Comparison of ENCODE assay signal across 8 cellular contexts in genomic region chr6:149560736-149561135, GRCh38. TPM values are rescaled to one million over a fixed set of nuclear protein-coding genes. Genes with fewer than 3 reads are reported as not detected.
A peak's percentile ranks its signal among the peaks of the same experiment; 100 is the strongest.
DNase-seq lines count a peak whose midpoint lies in the region; ATAC-seq and TF ChIP-seq lines count a peak whose summit lies in the region.

No MANE protein-coding gene starts in this region.

- no peaks in the 10 kb centered on the region for H4K20me1 ChIP-seq in neural cell (ENCODE audit: insufficient read depth)

- TF ChIP-seq EP300 in neural cell (conservative IDR thresholded peaks at IDR 0.05; ENCODE audit: poor library complexity, severe bottlenecking) = no peak

- intact Hi-C loops in gastrocnemius medialis (cut with DNase I; ENCODE audit: low total_unique reads) = no loop called here

- peak; percentile 39 for TF ChIP-seq CTCF in neural cell (IDR thresholded peaks at IDR 0.05; ENCODE audit: poor library complexity, severe bottlenecking)
- TF ChIP-seq CTCF in gastrocnemius medialis (IDR thresholded peaks at IDR 0.05 in 4 of 5, conservative IDR thresholded peaks at IDR 0.05 in 1 of 5) = peak in 1 of 5 experiments; percentile 31

- no peak for TF ChIP-seq RAD21 in neural cell (conservative IDR thresholded peaks at IDR 0.05)

- H3K9me2 ChIP-seq in neural cell (ENCODE audit: insufficient read depth, low read length) = no peaks in the 10 kb centered on the region

- no peaks in the 10 kb centered on the region for H3F3A ChIP-seq in neural cell (ENCODE audit: insufficient read depth, low read length, poor library complexity, severe bottlenecking)

- peaks cover 28% of the 10 kb centered on the region for H3K27me3 ChIP-seq in neural cell (ENCODE audit: insufficient read depth, low read depth, low read length)
- H3K27me3 ChIP-seq in gastrocnemius medialis = no peaks in the 10 kb centered on the region

- H3K4me1 ChIP-seq in gastrocnemius medialis = peaks cover 5 to 6% of the 10 kb centered on the region in 2 donors

- DNase-seq in NCI-H1694 (lab: John Stamatoyannopoulos, UW) (peak; percentile 38), NCI-H1694 treated with DMSO at 0.1 percent for 48 hours (lab: John Stamatoyannopoulos, UW) (no peak), HT-29 (ENCODE audit: low spot score) (peak; percentile 58), amniotic epithelial cell (ENCODE audit: low read depth) (peak; percentile 10), gastrocnemius medialis (no peak)

- no peaks in the 10 kb centered on the region for H3K9me3 ChIP-seq in neural cell (ENCODE audit: low read length)
- H3K9me3 ChIP-seq in gastrocnemius medialis = no peaks in the 10 kb centered on the region

- ATAC-seq in HG02571 (IDR thresholded peaks at IDR 0.05; ENCODE audit: unreplicated experiment) (no peak), gastrocnemius medialis (no peak), HG03196 (IDR thresholded peaks at IDR 0.05; ENCODE audit: unreplicated experiment) (no peak)

- in situ Hi-C loops in gastrocnemius medialis (cut with MboI; ENCODE audit: low sequenced_read_pairs in 4 of 4) = no loop called here

- H3K9ac ChIP-seq in neural cell (ENCODE audit: low read length) = no peak overlapping the region

- H3K4me3 ChIP-seq in neural cell (ENCODE audit: low read length) = no peak overlapping the region
- H3K4me3 ChIP-seq in gastrocnemius medialis = no peak overlapping the region

- no peaks in the 10 kb centered on the region for H3K79me2 ChIP-seq in neural cell (replicated peaks; ENCODE audit: insufficient read depth, low read length)

- no peak overlapping the region for H2AFZ ChIP-seq in neural cell (ENCODE audit: low read depth, low read length)

- H3K36me3 ChIP-seq in neural cell (ENCODE audit: insufficient read depth, low read length) = no peaks in the 10 kb centered on the region
- no peaks in the 10 kb centered on the region for H3K36me3 ChIP-seq in gastrocnemius medialis

- H3K4me2 ChIP-seq in neural cell (ENCODE audit: low read length) = no peak overlapping the region

- H3K27ac ChIP-seq in neural cell (ENCODE audit: low read length) = no peak overlapping the region
- no peak overlapping the region for H3K27ac ChIP-seq in gastrocnemius medialis

- no peak for TF ChIP-seq POLR2A in gastrocnemius medialis (IDR thresholded peaks at IDR 0.05)

TF ChIP-seq in neural cell, 6 proteins besides CTCF, POLR2A, EP300 and RAD21:
- TF ChIP-seq EZH2 (IDR thresholded peaks at IDR 0.05; ENCODE audit: borderline replicate concordance, insufficient read depth, low read length, poor library complexity, severe bottlenecking) (no peak), POLR2AphosphoS5 (IDR thresholded peaks at IDR 0.05) (no peak), REST (IDR thresholded peaks at IDR 0.05; ENCODE audit: borderline replicate concordance) (no peak), MXI1 (conservative IDR thresholded peaks at IDR 0.05; ENCODE audit: poor library complexity, severe bottlenecking) (no peak), SMC3 (conservative IDR thresholded peaks at IDR 0.05; ENCODE audit: poor library complexity) (no peak), TAF1 (IDR thresholded peaks at IDR 0.05; ENCODE audit: low read depth) (no peak)

RNA-seq across cellular contexts. Expression of gene GINM1, which starts 5.4 kb away (rescaled TPM):
- 11.9 and 14.8 TPM in 2 replicates for total RNA-seq in HT-29 (2014; rRNA removed; shearing (Covaris generic))
- polyA plus RNA-seq in neural cell = 19.8 and 28.4 TPM in 2 replicates
- 29.5 and 34.6 TPM in 2 replicates for polyA minus RNA-seq in neural cell
- 10 to 100 TPM; 28.9 to 39.4 (median 33.1) TPM for total RNA-seq in gastrocnemius medialis

RNA-seq across cellular contexts. Expression of gene PPIL4, which starts 14.9 kb away (rescaled TPM):
- total RNA-seq in HT-29 (2014; rRNA removed; shearing (Covaris generic)) = 7.6 and 8.6 TPM in 2 replicates
- 43.6 and 57.2 TPM in 2 replicates for polyA plus RNA-seq in neural cell
- polyA minus RNA-seq in neural cell = 92.5 and 112 TPM in 2 replicates
- 10 to 100 TPM; 14.9 to 26.2 (median 18.5) TPM for total RNA-seq in gastrocnemius medialis

Comparison
In these comparisons a context has a peak if more than half of its experiments do, and no peak if none do; other contexts are left out.
1. DNase-seq: peak in NCI-H1694 (single experiment), HT-29 (single experiment) and amniotic epithelial cell (single experiment); none in NCI-H1694 treated with DMSO at 0.1 percent for 48 hours (single experiment) and gastrocnemius medialis (0 of 2).